ENCODE assay signal across 1 cellular context in the genomic region with DNA sequence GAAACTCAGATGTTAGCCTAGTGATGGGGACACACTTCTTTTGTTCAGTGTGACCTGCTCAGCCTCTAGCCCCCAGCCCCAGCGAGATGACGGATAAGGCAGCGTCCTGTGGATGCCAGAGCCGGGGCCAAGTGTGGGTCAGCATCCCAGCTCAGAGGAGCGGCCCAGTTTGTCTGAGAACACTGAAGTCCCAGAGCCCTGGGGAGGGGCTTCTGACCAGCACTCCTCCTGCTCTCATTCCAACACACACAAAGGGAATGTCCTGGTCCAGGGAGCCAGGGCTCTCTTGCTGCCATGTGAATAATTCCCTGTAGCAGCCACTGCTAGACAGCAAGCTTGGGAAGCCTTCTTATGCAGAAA.
TF ChIP-seq lines count a peak whose summit lies in the region.

No MANE protein-coding gene starts in this region.

TF ChIP-seq in H1, 55 proteins besides CTCF, POLR2A, EP300 and RAD21:
- no peak for TF ChIP-seq RXRA (IDR thresholded peaks at IDR 0.05; ENCODE audit: insufficient read depth, low read depth, low read length)
- TF ChIP-seq, protein P1, sequence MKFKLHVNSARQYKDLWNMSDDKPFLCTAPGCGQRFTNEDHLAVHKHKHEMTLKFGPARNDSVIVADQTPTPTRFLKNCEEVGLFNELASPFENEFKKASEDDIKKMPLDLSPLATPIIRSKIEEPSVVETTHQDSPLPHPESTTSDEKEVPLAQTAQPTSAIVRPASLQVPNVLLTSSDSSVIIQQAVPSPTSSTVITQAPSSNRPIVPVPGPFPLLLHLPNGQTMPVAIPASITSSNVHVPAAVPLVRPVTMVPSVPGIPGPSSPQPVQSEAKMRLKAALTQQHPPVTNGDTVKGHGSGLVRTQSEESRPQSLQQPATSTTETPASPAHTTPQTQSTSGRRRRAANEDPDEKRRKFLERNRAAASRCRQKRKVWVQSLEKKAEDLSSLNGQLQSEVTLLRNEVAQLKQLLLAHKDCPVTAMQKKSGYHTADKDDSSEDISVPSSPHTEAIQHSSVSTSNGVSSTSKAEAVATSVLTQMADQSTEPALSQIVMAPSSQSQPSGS (IDR thresholded peaks at IDR 0.05; ENCODE audit: low read length) = no peak
- no peak for TF ChIP-seq KDM4A (IDR thresholded peaks at IDR 0.05; ENCODE audit: low read depth, low read length, severe bottlenecking)
- no peak for TF ChIP-seq JUND (IDR thresholded peaks at IDR 0.05; ENCODE audit: low read length)
- no peak for TF ChIP-seq KDM5A (IDR thresholded peaks at IDR 0.05; ENCODE audit: low read length)
- TF ChIP-seq GABPA (IDR thresholded peaks at IDR 0.05; ENCODE audit: borderline replicate concordance, insufficient read depth, low read length) = no peak
- TF ChIP-seq KDM1A (IDR thresholded peaks at IDR 0.05; ENCODE audit: borderline replicate concordance, low read length) = no peak
- TF ChIP-seq TBP (IDR thresholded peaks at IDR 0.05; ENCODE audit: low read depth, low read length) = no peak
- TF ChIP-seq PHF8 (conservative IDR thresholded peaks at IDR 0.05; ENCODE audit: low read depth, low read length) = no peak
- no peak for TF ChIP-seq MAX (IDR thresholded peaks at IDR 0.05)
- no peak for TF ChIP-seq RBBP5 (IDR thresholded peaks at IDR 0.05; ENCODE audit: borderline replicate concordance, low read depth, low read length)
- no peak for TF ChIP-seq CHD1 (IDR thresholded peaks at IDR 0.05; ENCODE audit: low read depth, low read length)
- no peak for TF ChIP-seq CEBPB (IDR thresholded peaks at IDR 0.05; ENCODE audit: low read depth, low read length)
- TF ChIP-seq HDAC6 (IDR thresholded peaks at IDR 0.05; ENCODE audit: low read depth, low read length) = no peak
- TF ChIP-seq TEAD4 (IDR thresholded peaks at IDR 0.05; ENCODE audit: low read depth, low read length) = no peak
- TF ChIP-seq TAF7 (optimal IDR thresholded peaks at IDR 0.05; ENCODE audit: borderline replicate concordance, low read depth, low read length) = no peak
- TF ChIP-seq SP2 (IDR thresholded peaks at IDR 0.05; ENCODE audit: low read length) = no peak
TF ChIP-seq in H1: peak in this region for 0.
